8 cellular contexts compared by ENCODE assay signal in genomic region chr18:6272144-6272543, GRCh38.
DNase-seq lines count a peak whose midpoint lies in the region; ATAC-seq, FAIRE-seq and TF ChIP-seq lines count a peak whose summit lies in the region.
"Not testable (repeated sequence)": the region's sequence is repeated elsewhere in the genome, so short reads cannot be mapped to it uniquely, and the experiment has no call there.

No MANE protein-coding gene starts in this region.

- H3K27me3 Mint-ChIP-seq in activated CD4-positive, alpha-beta T cell treated with anti-CD3 and anti-CD28 coated beads, Interleukin-2, amount 10 ng/mL, durations not matched to agents 24 days and 14 days, result not testable (repeated sequence)
- peaks cover 14% of the 10 kb centered on the region for H3K27me3 Mint-ChIP-seq in endodermal cell (ENCODE audit: insufficient read depth)
- H3K27me3 Mint-ChIP-seq in natural killer cell treated with Interleukin-12 subunit alpha and Interleukin-12 subunit beta and Interleukin-15 and Interleukin-18, amount 100 ng/mL, for 72 hours, result peaks cover 0 to 11% of the 10 kb centered on the region in 2 donors

- intact Hi-C loops in activated CD4-positive, alpha-beta T cell treated with anti-CD3 and anti-CD28 coated beads, Interleukin-2, amount 10 ng/mL, durations not matched to agents 24 days and 14 days (cut with micrococcal nuclease), result not testable (repeated sequence)

- not testable (repeated sequence) for ATAC-seq in natural killer cell treated with Interleukin-12 subunit alpha and Interleukin-12 subunit beta and Interleukin-15 and Interleukin-18, amount 100 ng/mL, for 72 hours

- H3K4me3 ChIP-seq in H7 (ENCODE audit: insufficient read depth, low read depth, low read length); LNCaP clone FGC (ENCODE audit: low read depth, low read length); endodermal cell (ENCODE audit: low read length): not testable (repeated sequence)

- peak; percentile 44 for FAIRE-seq in urothelium cell line (lab: Jason Lieb, UNC)

- not testable (repeated sequence) for H3K36me3 ChIP-seq in H7 (replicated peaks; ENCODE audit: control insufficient read depth, insufficient read depth, low read length); endodermal cell (ENCODE audit: control insufficient read depth, insufficient read depth, low read length)

- not testable (repeated sequence) for H3K9me3 Mint-ChIP-seq in activated CD4-positive, alpha-beta T cell treated with anti-CD3 and anti-CD28 coated beads, Interleukin-2, amount 10 ng/mL, durations not matched to agents 24 days and 14 days; endodermal cell; natural killer cell treated with Interleukin-12 subunit alpha and Interleukin-12 subunit beta and Interleukin-15 and Interleukin-18, amount 100 ng/mL, for 72 hours

- H3K27me3 ChIP-seq in H7 (ENCODE audit: control insufficient read depth, insufficient read depth, low read length); endodermal cell (ENCODE audit: control insufficient read depth, insufficient read depth, low read length, poor library complexity, severe bottlenecking): not testable (repeated sequence)

- 78 to 95% methylated on average over 3 to 9 of the region's 10 CpGs for WGBS in endodermal cell (ENCODE audit: insufficient coverage in 1 of 2, insufficient read length in 1 of 2), 2 experiments

- not testable (repeated sequence) for H3K4me1 ChIP-seq in endodermal cell (ENCODE audit: control insufficient read depth, insufficient read depth, low read length)

- not testable (repeated sequence) for H3K27ac Mint-ChIP-seq in activated CD4-positive, alpha-beta T cell treated with anti-CD3 and anti-CD28 coated beads, Interleukin-2, amount 10 ng/mL, durations not matched to agents 24 days and 14 days; endodermal cell
- H3K27ac Mint-ChIP-seq in natural killer cell treated with Interleukin-12 subunit alpha and Interleukin-12 subunit beta and Interleukin-15 and Interleukin-18, amount 100 ng/mL, for 72 hours, result peak overlapping the region in 1 of 2 donors; percentile 18

- not testable (repeated sequence) for H3K9me3 ChIP-seq in endodermal cell (ENCODE audit: control insufficient read depth, low read length)

- DNase-seq in DMS53 treated with DMSO at 0.1 percent for 48 hours (lab: John Stamatoyannopoulos, UW; ENCODE audit: unreplicated experiment) (peak; percentile 52), H7 (peak; percentile 65), endodermal cell (peak; percentile 59), iPS-NIHi7 (ENCODE audit: extremely low spot score) (peak; percentile 40)
- DNase-seq in LNCaP clone FGC (ENCODE audit: low read depth); natural killer cell treated with Interleukin-12 subunit alpha and Interleukin-12 subunit beta and Interleukin-15 and Interleukin-18, amount 100 ng/mL, for 72 hours (ENCODE audit: low spot score); urothelium cell line (ENCODE audit: low spot score): not testable (repeated sequence)
- peak; percentile 12 for DNase-seq in activated CD4-positive, alpha-beta T cell treated with anti-CD3 and anti-CD28 coated beads, Interleukin-2, amount 10 ng/mL, durations not matched to agents 24 days and 14 days

- not testable (repeated sequence) for H3K27ac ChIP-seq in endodermal cell (ENCODE audit: low read depth, low read length)

- peak; percentile 48 for TF ChIP-seq CTCF in LNCaP clone FGC (IDR thresholded peaks at IDR 0.05; ENCODE audit: control insufficient read depth, extremely low read depth, insufficient read depth)
- peak; percentile 67 for TF ChIP-seq CTCF in endodermal cell (conservative IDR thresholded peaks at IDR 0.05)

- not testable (repeated sequence) for H3K9ac ChIP-seq in endodermal cell (ENCODE audit: extremely low read depth, low read length, poor library complexity, severe bottlenecking)

- not testable (repeated sequence) for H3K4me1 Mint-ChIP-seq in activated CD4-positive, alpha-beta T cell treated with anti-CD3 and anti-CD28 coated beads, Interleukin-2, amount 10 ng/mL, durations not matched to agents 24 days and 14 days
- peaks cover 11% of the 10 kb centered on the region for H3K4me1 Mint-ChIP-seq in endodermal cell
- H3K4me1 Mint-ChIP-seq in natural killer cell treated with Interleukin-12 subunit alpha and Interleukin-12 subunit beta and Interleukin-15 and Interleukin-18, amount 100 ng/mL, for 72 hours (ENCODE audit: low read depth in 2 of 2), result peaks cover 28 to 32% of the 10 kb centered on the region in 2 donors

- not testable (repeated sequence) for H3K36me3 Mint-ChIP-seq in activated CD4-positive, alpha-beta T cell treated with anti-CD3 and anti-CD28 coated beads, Interleukin-2, amount 10 ng/mL, durations not matched to agents 24 days and 14 days (ENCODE audit: low read depth); endodermal cell (ENCODE audit: low read depth); natural killer cell treated with Interleukin-12 subunit alpha and Interleukin-12 subunit beta and Interleukin-15 and Interleukin-18, amount 100 ng/mL, for 72 hours

- H3K4me3 Mint-ChIP-seq in activated CD4-positive, alpha-beta T cell treated with anti-CD3 and anti-CD28 coated beads, Interleukin-2, amount 10 ng/mL, durations not matched to agents 24 days and 14 days, result not testable (repeated sequence)
- peak overlapping the region; percentile 37 for H3K4me3 Mint-ChIP-seq in endodermal cell
- peak overlapping the region; percentile 28 for H3K4me3 Mint-ChIP-seq in natural killer cell treated with Interleukin-12 subunit alpha and Interleukin-12 subunit beta and Interleukin-15 and Interleukin-18, amount 100 ng/mL, for 72 hours
